8 cellular contexts compared by ENCODE assay signal in genomic region chr11:72111300-72111699, GRCh38. TPM values are rescaled to one million over a fixed set of nuclear protein-coding genes. Genes with fewer than 3 reads are reported as not detected.
DNase-seq lines count a peak whose midpoint lies in the region; ATAC-seq and TF ChIP-seq lines count a peak whose summit lies in the region.

No MANE protein-coding gene starts in this region.

- peaks cover 5% of the 10 kb centered on the region; the same call in 1 of the 2 replicates for H3K79me2 ChIP-seq in Karpas-422 (ENCODE audit: low read length)

- no peak for DNase-seq in AG04449 (ENCODE audit: low read depth, low spot score)
- no peak for DNase-seq in Karpas-422
- no peak for DNase-seq in coronary artery (ENCODE audit: low spot score)
- no peak for DNase-seq in NCI-H1436 treated with DMSO at 0.1 percent for 48 hours (lab: John Stamatoyannopoulos, UW)
- no peak for DNase-seq in T1000 (lab: John Stamatoyannopoulos, UW)

- H3K9ac ChIP-seq in Karpas-422 (ENCODE audit: low read length), result peak overlapping the region; percentile 77

- POLR2A ChIA-PET in AG04449 (lab: Yijun Ruan, JAX), result interaction anchor here (0.6 kb wide), 1 partner anchor 117 kb away, joined by 3 read pairs; no protein-coding TSS in a partner anchor

- H3K4me1 ChIP-seq in Karpas-422 (ENCODE audit: low read length), result peaks cover 20% of the 10 kb centered on the region

- CTCF ChIA-PET in AG04449 (lab: Yijun Ruan, JAX), result interaction anchor here (1.1 to 3.2 kb wide), 9 partner anchors 9 to 318 kb away, joined by 3 to 19 read pairs (median 4); no protein-coding TSS in a partner anchor

- H3K36me3 Mint-ChIP-seq in nephron (ENCODE audit: low read depth), result peaks cover 3% of the 10 kb centered on the region

- TF ChIP-seq CTCF in AG04449 (IDR thresholded peaks at IDR 0.05; ENCODE audit: insufficient read depth, low read length, missing control alignments) (no peak), coronary artery (IDR thresholded peaks at IDR 0.05) (no peak), nephron (IDR thresholded peaks at IDR 0.05; ENCODE audit: unreplicated experiment in 3 of 3) (no peak)

- H3K9me3 Mint-ChIP-seq in nephron, result no peaks in the 10 kb centered on the region

- no peaks in the 10 kb centered on the region; the same call in 1 of the 2 replicates for H3K9me2 ChIP-seq in Karpas-422 (replicated peaks; ENCODE audit: insufficient read depth, low read length)

- H3K27ac ChIP-seq in Karpas-422 (ENCODE audit: low read length) (peak overlapping the region; percentile 52; the same call in 1 of the 2 replicates), coronary artery (peak overlapping the region; percentile 89 to 99)

- H3K27me3 Mint-ChIP-seq in nephron (ENCODE audit: low read depth), result no peaks in the 10 kb centered on the region

- H4K20me1 ChIP-seq in Karpas-422 (ENCODE audit: insufficient read depth, low read depth, low read length), result no peaks in the 10 kb centered on the region

- H3K27ac Mint-ChIP-seq in nephron, result peak overlapping the region; percentile 99 to 100 (median 100)

- H2AFZ ChIP-seq in Karpas-422 (ENCODE audit: low read length), result no peak overlapping the region

- no peaks in the 10 kb centered on the region for H3K9me3 ChIP-seq in Karpas-422 (ENCODE audit: low read length)

- H3K36me3 ChIP-seq in Karpas-422 (ENCODE audit: insufficient read depth, low read length), result no peaks in the 10 kb centered on the region

- H3K27me3 ChIP-seq in Karpas-422 (ENCODE audit: low read length), result no peaks in the 10 kb centered on the region

- peaks cover 15% of the 10 kb centered on the region for H3K4me1 Mint-ChIP-seq in nephron

- ATAC-seq in HG03457 (IDR thresholded peaks at IDR 0.05; ENCODE audit: unreplicated experiment) (no peak), GM19455 (IDR thresholded peaks at IDR 0.05; ENCODE audit: unreplicated experiment) (no peak)

- peak overlapping the region; percentile 89 to 90 (median 89) for H3K4me3 Mint-ChIP-seq in nephron

- H3K4me3 ChIP-seq in AG04449 (ENCODE audit: low read depth, low read length) (peak overlapping the region; percentile 87), Karpas-422 (ENCODE audit: low read length) (peak overlapping the region; percentile 73), coronary artery (peak overlapping the region; percentile 68)

- peak overlapping the region; percentile 94 for H3K4me2 ChIP-seq in Karpas-422 (ENCODE audit: low read depth, low read length, poor library complexity, severe bottlenecking)

RNA-seq across cellular contexts. Expression of gene ANAPC15, which starts 1.2 kb away (rescaled TPM):
- 37.4 and 40.9 TPM in 2 replicates for total RNA-seq in Karpas-422 (2014; rRNA removed; shearing (Covaris generic); ENCODE audit: low replicate concordance)

RNA-seq across cellular contexts. Expression of gene TOMT, which starts 5.6 kb away (rescaled TPM):
- 0.26 TPM in 1 of 2 replicates, not detected in the other for total RNA-seq in Karpas-422 (2014; rRNA removed; shearing (Covaris generic); ENCODE audit: low replicate concordance)

RNA-seq across cellular contexts. Expression of gene LAMTOR1, which starts 8.2 kb away (rescaled TPM):
- total RNA-seq in Karpas-422 (2014; rRNA removed; shearing (Covaris generic); ENCODE audit: low replicate concordance), result 96.5 and 102 TPM in 2 replicates

RNA-seq across cellular contexts. Expression of gene FOLR3, which starts 24.2 kb away (rescaled TPM):
- not detected in 2 replicates for total RNA-seq in Karpas-422 (2014; rRNA removed; shearing (Covaris generic); ENCODE audit: low replicate concordance)

RNA-seq across cellular contexts. Expression of gene LRRC51, which starts 30.6 kb away (rescaled TPM):
- total RNA-seq in Karpas-422 (2014; rRNA removed; shearing (Covaris generic); ENCODE audit: low replicate concordance), result 2.3 and 4.6 TPM in 2 replicates
